ENCODE assay signal across 1 cellular context in the genomic region with DNA sequence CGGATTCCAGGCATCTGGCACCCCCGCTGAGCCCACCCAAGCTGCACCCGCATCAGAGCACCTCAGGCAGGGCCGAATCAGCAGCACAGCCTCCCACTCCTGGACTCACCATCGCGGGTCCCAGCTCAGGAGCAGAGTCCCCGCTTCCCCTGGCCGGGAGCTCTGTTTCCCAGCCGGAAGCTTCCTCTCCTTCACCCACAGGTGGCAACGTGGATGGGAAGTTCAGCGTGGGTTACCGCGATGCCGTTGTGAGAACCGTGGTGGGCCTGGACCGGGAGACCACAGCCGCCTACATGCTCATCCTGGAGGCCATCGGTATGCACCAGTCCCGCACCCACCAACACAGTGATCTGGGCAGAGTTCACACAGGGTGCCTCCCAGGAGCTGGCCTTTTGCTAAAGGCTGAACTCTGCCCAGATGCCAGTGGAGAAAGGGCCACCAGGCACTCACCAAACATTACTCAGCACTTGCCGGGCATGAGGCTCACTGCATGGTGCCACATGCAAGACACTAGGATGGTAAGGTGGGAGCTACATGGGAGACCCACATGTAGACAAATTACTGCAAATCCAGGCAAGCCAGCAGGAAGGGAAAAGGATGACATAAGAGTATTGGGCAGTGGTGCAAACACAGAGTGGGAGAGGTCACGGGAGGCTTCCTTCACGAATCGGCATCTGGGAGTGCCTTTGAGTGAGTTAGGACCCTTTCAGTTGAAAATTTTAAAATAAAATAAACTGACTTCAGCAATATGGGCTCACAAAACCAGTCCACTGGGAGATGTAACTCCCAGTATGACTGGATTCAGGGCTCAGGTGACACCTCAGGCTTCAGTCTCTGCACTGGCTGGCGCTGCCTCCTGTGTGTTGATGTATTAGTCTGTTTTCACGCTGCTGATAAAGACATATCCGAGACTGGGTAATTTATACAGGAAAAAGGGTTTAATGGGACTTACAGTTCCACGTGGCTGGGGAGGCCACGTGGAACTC.
TF ChIP-seq lines count a peak whose summit lies in the region.

No MANE protein-coding gene starts in this region.

TF ChIP-seq in H1, 55 proteins besides CTCF, POLR2A, EP300 and RAD21:
- no peak for TF ChIP-seq TAF1 (IDR thresholded peaks at IDR 0.05; ENCODE audit: low read depth, low read length)
- TF ChIP-seq FOSL1 (IDR thresholded peaks at IDR 0.05; ENCODE audit: insufficient read depth, low read depth, low read length): no peak
- no peak for TF ChIP-seq HDAC2 (IDR thresholded peaks at IDR 0.05; ENCODE audit: borderline replicate concordance in 1 of 2, low read depth in 2 of 2, low read length in 2 of 2)
- no peak for TF ChIP-seq BACH1 (IDR thresholded peaks at IDR 0.05; ENCODE audit: low read length)
- TF ChIP-seq HDAC6 (IDR thresholded peaks at IDR 0.05; ENCODE audit: low read depth, low read length): no peak
- TF ChIP-seq TBP (IDR thresholded peaks at IDR 0.05; ENCODE audit: low read depth, low read length): no peak
- no peak for TF ChIP-seq RNF2 (IDR thresholded peaks at IDR 0.05; ENCODE audit: borderline replicate concordance, low read depth, low read length, missing control alignments, poor library complexity, severe bottlenecking)
- no peak for TF ChIP-seq CBX5 (IDR thresholded peaks at IDR 0.05; ENCODE audit: low read depth, low read length)
- TF ChIP-seq NANOG (IDR thresholded peaks at IDR 0.05; ENCODE audit: insufficient read depth, low read depth, low read length, poor library complexity, severe bottlenecking): no peak
- TF ChIP-seq EGR1 (IDR thresholded peaks at IDR 0.05; ENCODE audit: borderline replicate concordance, low read depth, low read length): no peak
- no peak for TF ChIP-seq CTBP2 (IDR thresholded peaks at IDR 0.05; ENCODE audit: borderline replicate concordance, insufficient read depth, insufficient read length, low read length)
- no peak for TF ChIP-seq SP1 (IDR thresholded peaks at IDR 0.05; ENCODE audit: low read depth, low read length)
- TF ChIP-seq KDM5A (IDR thresholded peaks at IDR 0.05; ENCODE audit: low read length): no peak
- no peak for TF ChIP-seq SAP30 (IDR thresholded peaks at IDR 0.05; ENCODE audit: insufficient read depth, insufficient replicate concordance, low read length)
- no peak for TF ChIP-seq SIX5 (IDR thresholded peaks at IDR 0.05; ENCODE audit: low read depth, low read length)
- TF ChIP-seq, protein P1, sequence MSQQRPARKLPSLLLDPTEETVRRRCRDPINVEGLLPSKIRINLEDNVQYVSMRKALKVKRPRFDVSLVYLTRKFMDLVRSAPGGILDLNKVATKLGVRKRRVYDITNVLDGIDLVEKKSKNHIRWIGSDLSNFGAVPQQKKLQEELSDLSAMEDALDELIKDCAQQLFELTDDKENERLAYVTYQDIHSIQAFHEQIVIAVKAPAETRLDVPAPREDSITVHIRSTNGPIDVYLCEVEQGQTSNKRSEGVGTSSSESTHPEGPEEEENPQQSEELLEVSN (IDR thresholded peaks at IDR 0.05): no peak
- TF ChIP-seq MAFK (IDR thresholded peaks at IDR 0.05; ENCODE audit: low read depth, low read length): no peak
